ENCODE assay signal across 8 cellular contexts in genomic region chr13:50909605-50910482, GRCh38. TPM values are rescaled to one million over a fixed set of nuclear protein-coding genes. Genes with fewer than 3 reads are reported as not detected.
DNase-seq lines count a peak whose midpoint lies in the region; ATAC-seq and TF ChIP-seq lines count a peak whose summit lies in the region.

TSS of gene RNASEH2B (plus strand) at chr13:50909791. CDS start at chr13:50910077, 286 bp downstream.

- TF ChIP-seq POLR2A in Raji (IDR thresholded peaks at IDR 0.05; ENCODE audit: insufficient read depth, low read depth, low read length), result peak; percentile 64

- peak within 1 kb of the TSS; percentile 97 to 99 (median 97) for H3K27ac Mint-ChIP-seq in IgD-negative memory B cell

- peaks cover 20% of the 10 kb centered on the region for H3K4me1 ChIP-seq in neuron (ENCODE audit: insufficient read depth, low read length)

- no peaks in the 10 kb centered on the region for H3K36me3 Mint-ChIP-seq in IgD-negative memory B cell

- peak; percentile 43 for DNase-seq in DMS79 (lab: John Stamatoyannopoulos, UW)
- peak; percentile 89 for DNase-seq in activated effector memory CD4-positive, alpha-beta T cell treated with anti-CD3 and anti-CD28 coated beads, Interleukin-2, amount 50 U/mL, for 16 hours
- DNase-seq in fibroblast of villous mesenchyme (ENCODE audit: low read depth), result peak; percentile 44
- peak; percentile 58 for DNase-seq in superior temporal gyrus (ENCODE audit: extremely low spot score)

- H2AFZ ChIP-seq in neuron (ENCODE audit: low read depth, low read length), result peak within 1 kb of the TSS; percentile 87

- H3K36me3 ChIP-seq in neuron (ENCODE audit: insufficient read depth, low read length), result no peaks in the 10 kb centered on the region

- no peaks in the 10 kb centered on the region for H3K9me3 Mint-ChIP-seq in IgD-negative memory B cell

- H3K4me1 Mint-ChIP-seq in IgD-negative memory B cell, result peaks cover 28 to 41% (median 35%) of the 10 kb centered on the region in 3 donors

- peak; percentile 71 for ATAC-seq in GM21528 (IDR thresholded peaks at IDR 0.05; ENCODE audit: low FRiP score, unreplicated experiment)

- H3K27me3 ChIP-seq in neuron (ENCODE audit: insufficient read depth, low read length), result no peaks in the 10 kb centered on the region

- no peak for TF ChIP-seq CTCF in fibroblast of villous mesenchyme (IDR thresholded peaks at IDR 0.05; ENCODE audit: insufficient read depth, low read depth, low read length)

- no peaks in the 10 kb centered on the region for H3K27me3 Mint-ChIP-seq in IgD-negative memory B cell

- H3K4me3 ChIP-seq in fibroblast of villous mesenchyme (ENCODE audit: low read depth, low read length) (peak within 1 kb of the TSS; percentile 70), neuron (ENCODE audit: low read length) (peak within 1 kb of the TSS; percentile 81)

- peak within 1 kb of the TSS; percentile 96 to 98 (median 96) for H3K4me3 Mint-ChIP-seq in IgD-negative memory B cell

- no peaks in the 10 kb centered on the region for H3K9me3 ChIP-seq in neuron (ENCODE audit: low read length)

RNA-seq across cellular contexts. Expression of gene RNASEH2B, which starts in this region (rescaled TPM):
- 189 TPM for polyA plus RNA-seq in IgD-negative memory B cell
- total RNA-seq in fibroblast of villous mesenchyme, result 33.5 and 33.7 TPM in 2 replicates

Comparison
In these comparisons a context has a peak if more than half of its experiments do, and no peak if none do; other contexts are left out.
1. Peak in every context shown above with its lines: DNase-seq, ATAC-seq and H3K4me3 ChIP-seq.